ENCODE assay signal across 9 cellular contexts in the genomic region with DNA sequence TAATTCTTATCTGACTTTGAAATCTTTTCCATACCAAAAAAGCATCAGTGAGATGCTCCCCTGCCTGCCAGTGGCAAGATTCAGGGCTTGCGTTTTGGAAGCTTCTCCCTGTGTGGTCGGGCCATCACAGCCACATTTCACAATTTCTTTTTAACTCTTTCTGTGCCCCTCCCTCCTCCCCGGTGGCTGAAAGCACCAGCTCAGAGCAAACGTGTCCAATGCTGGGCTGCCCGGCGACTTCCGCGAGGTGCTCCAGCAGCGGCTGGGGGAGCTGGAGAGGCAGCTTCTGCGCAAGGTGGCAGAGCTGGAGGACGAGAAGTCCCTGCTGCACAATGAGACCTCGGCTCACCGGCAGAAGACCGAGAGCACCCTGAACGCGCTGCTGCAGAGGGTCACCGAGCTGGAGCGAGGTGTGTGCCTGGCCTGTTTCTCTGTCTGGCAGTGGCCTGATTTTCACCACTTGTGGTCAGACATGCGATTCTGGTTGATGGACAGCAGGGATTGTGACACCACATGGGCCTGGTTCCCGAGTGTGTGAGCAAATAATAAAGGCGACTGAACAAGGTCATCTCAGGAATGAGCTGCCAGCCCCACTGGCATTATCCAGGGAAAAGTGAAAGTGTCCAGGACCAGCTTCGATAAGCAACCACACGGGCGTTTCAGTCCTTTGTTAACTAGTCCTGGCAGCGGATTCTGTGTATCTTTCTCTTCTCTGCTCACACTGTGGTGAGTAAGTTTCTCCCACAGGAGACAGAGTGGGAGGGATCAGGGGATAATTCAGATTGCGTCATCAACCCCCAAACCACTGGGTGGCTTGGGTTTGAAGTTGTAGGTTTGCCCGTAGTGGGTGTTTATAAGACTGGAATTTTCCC. TPM values are rescaled to one million over a fixed set of nuclear protein-coding genes. Genes with fewer than 3 reads are reported as not detected.
DNase-seq lines count a peak whose midpoint lies in the region; TF ChIP-seq lines count a peak whose summit lies in the region.
"Had no signal": no experiment of that assay in that cellular context is flagged by ENCODE, and none has a peak within 500 bp of the region (broad histone marks: within the 10 kb centered on the region; RNA-seq: fewer than 3 reads in every experiment).

No MANE protein-coding gene starts in this region.

- no peak overlapping the region for H3K27ac ChIP-seq in esophagus muscularis mucosa (replicated peaks in 1 of 4)
- no peak overlapping the region for H3K27ac ChIP-seq in CD8-positive, alpha-beta memory T cell (ENCODE audit: low read depth, low read length)

- H3K4me3 ChIP-seq in esophagus muscularis mucosa (peak overlapping the region in 3 of 4 donors; percentile 7 to 30 (median 18)), retinal pigment epithelial cell (ENCODE audit: low read length) (peak overlapping the region; percentile 27)
- H3K4me3 ChIP-seq in CD8-positive, alpha-beta memory T cell (ENCODE audit: low read length): no peak overlapping the region

- 40% methylated on average over 26 of the region's 27 CpGs for WGBS in esophagus muscularis mucosa

- peaks cover 5 to 23% (median 18%) of the 10 kb centered on the region in 4 donors for H3K4me1 ChIP-seq in esophagus muscularis mucosa
- H3K4me1 ChIP-seq in CD8-positive, alpha-beta memory T cell (ENCODE audit: insufficient read depth, low read length): no peaks in the 10 kb centered on the region

- intact Hi-C loops in esophagus muscularis mucosa (cut with DNase I): no loop called here

- peaks cover 25 to 54% of the 10 kb centered on the region in 2 donors for H3K27me3 Mint-ChIP-seq in CD8-positive, alpha-beta memory T cell
- peaks cover 89% of the 10 kb centered on the region for H3K27me3 Mint-ChIP-seq in mesothelial cell of epicardium (ENCODE audit: low read depth)

- CTCF ChIA-PET in CD8-positive, alpha-beta memory T cell (lab: Charles Lee): no interaction called here

- no peaks in the 10 kb centered on the region for H3K36me3 Mint-ChIP-seq in CD8-positive, alpha-beta memory T cell
- no peaks in the 10 kb centered on the region for H3K36me3 Mint-ChIP-seq in mesothelial cell of epicardium
- H3K36me3 Mint-ChIP-seq: T-cell had no signal

- peaks cover 0 to 8% (median 0%) of the 10 kb centered on the region in 4 donors for H3K9me3 ChIP-seq in esophagus muscularis mucosa
- H3K9me3 ChIP-seq in CD8-positive, alpha-beta memory T cell (ENCODE audit: low read length): no peaks in the 10 kb centered on the region

- DNase-seq in NCI-H1092 (lab: John Stamatoyannopoulos, UW) (peak; percentile 3), NCI-H1092 treated with DMSO at 0.1 percent for 48 hours (lab: John Stamatoyannopoulos, UW) (no peak), NCI-H2107 treated with DMSO at 0.1 percent for 48 hours (lab: John Stamatoyannopoulos, UW; ENCODE audit: unreplicated experiment) (peak; percentile 39), esophagus muscularis mucosa (ENCODE audit: extremely low spot score) (no peak), retinal pigment epithelial cell (ENCODE audit: low read depth) (peak; percentile 12), mesothelial cell of epicardium (ENCODE audit: low spot score in 2 of 2, unreplicated experiment in 2 of 2) (no peak), HPDE6-E6E7 (ENCODE audit: extremely low spot score) (no peak)
- DNase-seq in CD8-positive, alpha-beta memory T cell: no peak
- DNase-seq: T-cell had no signal

- no peak overlapping the region for H3K4me3 Mint-ChIP-seq in CD8-positive, alpha-beta memory T cell
- no peak overlapping the region for H3K4me3 Mint-ChIP-seq in mesothelial cell of epicardium

- TF ChIP-seq EP300 in esophagus muscularis mucosa (IDR thresholded peaks at IDR 0.05): no peak

- peaks cover 0 to 7% (median 0%) of the 10 kb centered on the region in 5 donors for H3K9me3 Mint-ChIP-seq in CD8-positive, alpha-beta memory T cell
- H3K9me3 Mint-ChIP-seq in mesothelial cell of epicardium: no peaks in the 10 kb centered on the region
- H3K9me3 Mint-ChIP-seq: T-cell had no signal

- peaks cover 0 to 86% (median 12%) of the 10 kb centered on the region in 4 donors for H3K27me3 ChIP-seq in esophagus muscularis mucosa
- H3K27me3 ChIP-seq in CD8-positive, alpha-beta memory T cell (ENCODE audit: insufficient read depth, low read length, poor library complexity, severe bottlenecking): no peaks in the 10 kb centered on the region

- no peak overlapping the region for H3K27ac Mint-ChIP-seq in CD8-positive, alpha-beta memory T cell
- H3K27ac Mint-ChIP-seq in mesothelial cell of epicardium: no peak overlapping the region
- H3K27ac Mint-ChIP-seq: T-cell had no signal

- no peak for TF ChIP-seq POLR2A in esophagus muscularis mucosa (IDR thresholded peaks at IDR 0.05; ENCODE audit: low read depth)

- no peaks in the 10 kb centered on the region for H3K36me3 ChIP-seq in esophagus muscularis mucosa
- H3K36me3 ChIP-seq in CD8-positive, alpha-beta memory T cell (ENCODE audit: insufficient read depth, low read length): no peaks in the 10 kb centered on the region

- TF ChIP-seq CTCF in esophagus muscularis mucosa (IDR thresholded peaks at IDR 0.05): no peak
- TF ChIP-seq CTCF in retinal pigment epithelial cell (conservative IDR thresholded peaks at IDR 0.05; ENCODE audit: low read depth, low read length): peak; percentile 5
- no peak for TF ChIP-seq CTCF in mesothelial cell of epicardium (IDR thresholded peaks at IDR 0.05; ENCODE audit: unreplicated experiment)

- POLR2A ChIA-PET in CD8-positive, alpha-beta memory T cell (lab: Charles Lee): no interaction called here

- peaks cover 7 to 8% (median 7%) of the 10 kb centered on the region in 3 donors for H3K4me1 Mint-ChIP-seq in CD8-positive, alpha-beta memory T cell
- no peaks in the 10 kb centered on the region for H3K4me1 Mint-ChIP-seq in mesothelial cell of epicardium

RNA-seq across cellular contexts. Expression of a gene that starts 2.6 kb away (rescaled TPM):
- total RNA-seq in esophagus muscularis mucosa (10 to 100 TPM; 22.4 to 52.5 (median 30.1) TPM), mesothelial cell of epicardium (0.70 to 1.4 TPM (median 1.1 TPM) in 3 replicates)
- not detected for total RNA-seq in CD8-positive, alpha-beta memory T cell
- polyA plus RNA-seq in CD8-positive, alpha-beta memory T cell: 0.16 TPM

Comparison
In these comparisons a context has a peak if more than half of its experiments do, and no peak if none do; other contexts are left out.
1. DNase-seq: peak in NCI-H1092 (single experiment), NCI-H2107 treated with DMSO at 0.1 percent for 48 hours (single experiment) and retinal pigment epithelial cell (single experiment); none in NCI-H1092 treated with DMSO at 0.1 percent for 48 hours (single experiment), esophagus muscularis mucosa (single experiment), CD8-positive, alpha-beta memory T cell (0 of 5), mesothelial cell of epicardium (0 of 2) and HPDE6-E6E7 (single experiment).